In the genomic region with DNA sequence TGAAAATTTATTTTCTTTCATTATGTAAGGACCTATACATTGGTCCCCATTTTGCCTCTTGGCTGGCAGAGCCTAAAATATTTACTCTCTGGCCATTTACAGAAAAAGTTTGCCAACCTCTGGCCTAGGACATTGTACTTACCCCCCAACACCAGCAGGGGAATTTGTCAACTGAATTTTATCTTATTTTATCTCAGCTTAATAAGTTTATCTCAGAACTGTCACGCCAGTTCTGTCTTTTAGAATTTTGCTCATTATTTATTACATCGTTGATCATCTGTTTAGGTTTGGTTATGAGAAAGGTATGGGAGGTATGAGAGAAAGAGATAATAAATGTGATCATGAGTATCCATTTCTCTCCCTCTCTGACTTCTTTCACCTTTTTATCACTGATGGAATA, we compare ENCODE assay signal across 13 cellular contexts. TPM values are rescaled to one million over a fixed set of nuclear protein-coding genes. Genes with fewer than 3 reads are reported as not detected.
A peak's percentile ranks its signal among the peaks of the same experiment; 100 is the strongest.
DNase-seq lines count a peak whose midpoint lies in the region; ATAC-seq and TF ChIP-seq lines count a peak whose summit lies in the region.
"Had no signal": no experiment of that assay in that cellular context is flagged by ENCODE, and none has a peak within 500 bp of the region (broad histone marks: within the 10 kb centered on the region; RNA-seq: fewer than 3 reads in every experiment).

No MANE protein-coding gene starts in this region.

- no peak overlapping the region for H3K4me3 ChIP-seq in epithelial cell of esophagus (ENCODE audit: low read length)
- H3K4me3 ChIP-seq in smooth muscle cell: no peak overlapping the region
- H3K4me3 ChIP-seq in Caco-2 (ENCODE audit: low read depth, low read length): no peak overlapping the region
- H3K4me3 ChIP-seq: stomach had no signal

- H3K27me3 ChIP-seq in smooth muscle cell (ENCODE audit: low read depth) (no peaks in the 10 kb centered on the region), Caco-2 (replicated peaks; ENCODE audit: control insufficient read depth, insufficient read depth, low read length) (no peaks in the 10 kb centered on the region)
- H3K27me3 ChIP-seq: stomach had no signal

- CTCF ChIA-PET in activated CD8-positive, alpha-beta T cell treated with anti-CD3 and anti-CD28 coated beads for 36 hours (lab: Charles Lee): interaction anchor here (1.1 to 3.6 kb wide), 7 partner anchors 10 to 20 kb away, joined by 3 to 17 read pairs (median 11); no protein-coding TSS in a partner anchor
- CTCF ChIA-PET in activated CD8-positive, alpha-beta T cell treated with anti-CD3 and anti-CD28 coated beads, Interleukin-2, amount 10 ng/mL, durations not matched to agents 7 days and 5 days (lab: Charles Lee): interaction anchor here (1.2 to 5.3 kb wide), 7 partner anchors 14 to 142 kb away, joined by 3 to 22 read pairs (median 5); no protein-coding TSS in a partner anchor
- CTCF ChIA-PET in Caco-2 (lab: Charles Lee): interaction anchor here (0.6 kb wide), 1 partner anchor 121 kb away, joined by 3 read pairs; no protein-coding TSS in a partner anchor

- 89% methylated on average over 2 of the region's 2 CpGs for WGBS in smooth muscle cell (ENCODE audit: low lambda C conversion rate)

- peak overlapping the region; percentile 41 for H3K27ac ChIP-seq in smooth muscle cell (ENCODE audit: low read depth)
- H3K27ac ChIP-seq: stomach, WERI-Rb-1 had no signal

- no peak overlapping the region for H3K27ac Mint-ChIP-seq in activated CD8-positive, alpha-beta T cell treated with anti-CD3 and anti-CD28 coated beads for 36 hours
- H3K27ac Mint-ChIP-seq in activated CD8-positive, alpha-beta T cell treated with anti-CD3 and anti-CD28 coated beads, Interleukin-2, amount 10 ng/mL, durations not matched to agents 7 days and 5 days: no peak overlapping the region
- H3K27ac Mint-ChIP-seq in Caco-2 (ENCODE audit: unreplicated experiment): no peak overlapping the region

- H3K9me3 Mint-ChIP-seq in activated CD8-positive, alpha-beta T cell treated with anti-CD3 and anti-CD28 coated beads for 36 hours: no peaks in the 10 kb centered on the region
- no peaks in the 10 kb centered on the region for H3K9me3 Mint-ChIP-seq in activated CD8-positive, alpha-beta T cell treated with anti-CD3 and anti-CD28 coated beads, Interleukin-2, amount 10 ng/mL, durations not matched to agents 7 days and 5 days (ENCODE audit: insufficient read depth)
- H3K9me3 Mint-ChIP-seq in Caco-2 (ENCODE audit: unreplicated experiment): no peaks in the 10 kb centered on the region

- H3K9me3 ChIP-seq in smooth muscle cell (replicated peaks; ENCODE audit: low read depth) (no peaks in the 10 kb centered on the region), Caco-2 (no peaks in the 10 kb centered on the region)
- H3K9me3 ChIP-seq: stomach had no signal

- H3K27me3 Mint-ChIP-seq in activated CD8-positive, alpha-beta T cell treated with anti-CD3 and anti-CD28 coated beads for 36 hours: no peaks in the 10 kb centered on the region
- H3K27me3 Mint-ChIP-seq in activated CD8-positive, alpha-beta T cell treated with anti-CD3 and anti-CD28 coated beads, Interleukin-2, amount 10 ng/mL, durations not matched to agents 7 days and 5 days (ENCODE audit: low read depth): no peaks in the 10 kb centered on the region
- no peaks in the 10 kb centered on the region for H3K27me3 Mint-ChIP-seq in Caco-2 (ENCODE audit: insufficient read depth, unreplicated experiment)

- peaks cover 79% of the 10 kb centered on the region for H3K36me3 Mint-ChIP-seq in activated CD8-positive, alpha-beta T cell treated with anti-CD3 and anti-CD28 coated beads for 36 hours (ENCODE audit: low read depth)
- peaks cover 84% of the 10 kb centered on the region for H3K36me3 Mint-ChIP-seq in activated CD8-positive, alpha-beta T cell treated with anti-CD3 and anti-CD28 coated beads, Interleukin-2, amount 10 ng/mL, durations not matched to agents 7 days and 5 days (ENCODE audit: low read depth)
- H3K36me3 Mint-ChIP-seq in Caco-2 (ENCODE audit: insufficient read depth, unreplicated experiment): peaks cover 97% of the 10 kb centered on the region

- peaks cover 95% of the 10 kb centered on the region for H3K79me2 ChIP-seq in smooth muscle cell (ENCODE audit: low read depth)

- POLR2A ChIA-PET in activated CD8-positive, alpha-beta T cell treated with anti-CD3 and anti-CD28 coated beads for 36 hours (lab: Charles Lee): interaction anchor here (0.7 kb wide), 2 partner anchors 10 to 91 kb away, joined by 3 read pairs; no protein-coding TSS in a partner anchor
- POLR2A ChIA-PET in activated CD8-positive, alpha-beta T cell treated with anti-CD3 and anti-CD28 coated beads, Interleukin-2, amount 10 ng/mL, durations not matched to agents 7 days and 5 days (lab: Charles Lee): no interaction called here
- POLR2A ChIA-PET in Caco-2 (lab: Charles Lee): no interaction called here

- H3K9ac ChIP-seq in smooth muscle cell (ENCODE audit: low read depth): no peak overlapping the region

- ATAC-seq in activated CD8-positive, alpha-beta T cell treated with anti-CD3 and anti-CD28 coated beads for 36 hours: peak; percentile 45
- no peak for ATAC-seq in activated CD8-positive, alpha-beta T cell treated with anti-CD3 and anti-CD28 coated beads, Interleukin-2, amount 10 ng/mL, durations not matched to agents 7 days and 5 days

- no peak overlapping the region for H2AFZ ChIP-seq in smooth muscle cell (ENCODE audit: low read depth)

- no peak for DNase-seq in activated CD8-positive, alpha-beta T cell treated with anti-CD3 and anti-CD28 coated beads for 36 hours
- no peak for DNase-seq in activated CD8-positive, alpha-beta T cell treated with anti-CD3 and anti-CD28 coated beads, Interleukin-2, amount 10 ng/mL, durations not matched to agents 7 days and 5 days
- DNase-seq in NCI-H226: peak; percentile 9
- DNase-seq in epithelial cell of esophagus (ENCODE audit: low read depth): no peak
- DNase-seq in smooth muscle cell (lab: John Stamatoyannopoulos, UW; ENCODE audit: unreplicated experiment): no peak
- no peak for DNase-seq in stimulated activated CD4-positive, alpha-beta T cell treated with anti-CD3 and anti-CD28 coated beads, Interleukin-1b, Interleukin-23, amount 100 ng/mL, for 48 hours
- DNase-seq in Caco-2: no peak
- no peak for DNase-seq in NCI-H1694 treated with DMSO at 0.1 percent for 48 hours (lab: John Stamatoyannopoulos, UW)
- DNase-seq: GF-D8, NCI-H345, RPMI8226, stomach, WERI-Rb-1 had no signal

- no peak overlapping the region for H3K4me3 Mint-ChIP-seq in activated CD8-positive, alpha-beta T cell treated with anti-CD3 and anti-CD28 coated beads for 36 hours
- no peak overlapping the region for H3K4me3 Mint-ChIP-seq in activated CD8-positive, alpha-beta T cell treated with anti-CD3 and anti-CD28 coated beads, Interleukin-2, amount 10 ng/mL, durations not matched to agents 7 days and 5 days
- no peak overlapping the region for H3K4me3 Mint-ChIP-seq in Caco-2 (ENCODE audit: unreplicated experiment)

- BruUV-seq in Caco-2 (replicated peaks; lab: Mats Ljungman, UMichigan): no TSS peak

- H4K20me1 ChIP-seq in smooth muscle cell (ENCODE audit: low read depth): peaks cover 75% of the 10 kb centered on the region

- H3K4me1 Mint-ChIP-seq in activated CD8-positive, alpha-beta T cell treated with anti-CD3 and anti-CD28 coated beads for 36 hours (ENCODE audit: low read depth): peaks cover 39% of the 10 kb centered on the region
- H3K4me1 Mint-ChIP-seq in activated CD8-positive, alpha-beta T cell treated with anti-CD3 and anti-CD28 coated beads, Interleukin-2, amount 10 ng/mL, durations not matched to agents 7 days and 5 days (ENCODE audit: low read depth): peaks cover 33% of the 10 kb centered on the region
- peaks cover 6% of the 10 kb centered on the region for H3K4me1 Mint-ChIP-seq in Caco-2 (ENCODE audit: low read depth, unreplicated experiment)

- peak; percentile 52 for TF ChIP-seq CTCF in activated CD8-positive, alpha-beta T cell treated with anti-CD3 and anti-CD28 coated beads for 36 hours (IDR thresholded peaks at IDR 0.05)
- TF ChIP-seq CTCF in epithelial cell of esophagus (IDR thresholded peaks at IDR 0.05; ENCODE audit: insufficient read depth, low read depth, low read length, missing control alignments) (peak; percentile 19), smooth muscle cell (IDR thresholded peaks at IDR 0.05; ENCODE audit: borderline replicate concordance, insufficient read depth, poor library complexity, severe bottlenecking) (peak; percentile 32), Caco-2 (IDR thresholded peaks at IDR 0.05; ENCODE audit: insufficient read depth in 1 of 2, low read depth in 1 of 2, low read length in 1 of 2, severe bottlenecking in 1 of 2, unreplicated experiment in 1 of 2) (peak in 1 of 2 experiments; percentile 8)

- no peaks in the 10 kb centered on the region for H3K4me1 ChIP-seq in smooth muscle cell (ENCODE audit: low read depth)
- peaks cover 14% of the 10 kb centered on the region; the same call in 1 of the 2 replicates for H3K4me1 ChIP-seq in Caco-2

- peaks cover 59% of the 10 kb centered on the region for H3K36me3 ChIP-seq in smooth muscle cell (ENCODE audit: low read depth)
- H3K36me3 ChIP-seq in Caco-2 (ENCODE audit: control insufficient read depth, insufficient read depth, low read length): no peaks in the 10 kb centered on the region; the same call in 1 of the 2 replicates

- H3K4me2 ChIP-seq in smooth muscle cell: no peak overlapping the region

- intact Hi-C loops in activated CD8-positive, alpha-beta T cell treated with anti-CD3 and anti-CD28 coated beads for 36 hours (cut with micrococcal nuclease): no loop called here
- intact Hi-C loops in Caco-2 (cut with micrococcal nuclease; ENCODE audit: unreplicated experiment): no loop called here

- H3F3A ChIP-seq in smooth muscle cell (ENCODE audit: low read depth): peaks cover 22% of the 10 kb centered on the region

RNA-seq across cellular contexts. Expression of gene CHD2, which starts 38.3 kb away (rescaled TPM):
- 100 to 1,000 TPM; 124 to 138 TPM for total RNA-seq in activated CD8-positive, alpha-beta T cell treated with anti-CD3 and anti-CD28 coated beads for 36 hours
- total RNA-seq in activated CD8-positive, alpha-beta T cell treated with anti-CD3 and anti-CD28 coated beads, Interleukin-2, amount 10 ng/mL, durations not matched to agents 7 days and 5 days: 100 to 1,000 TPM; 137 to 144 TPM
- total RNA-seq in smooth muscle cell (99.2 and 132 TPM in 2 replicates), Caco-2 (2022) (85.0 and 108 TPM in 2 replicates)
- 64.4 and 81.6 TPM in 2 replicates for polyA plus RNA-seq in smooth muscle cell
